Comparison of ENCODE assay signal across 12 cellular contexts in the genomic region with DNA sequence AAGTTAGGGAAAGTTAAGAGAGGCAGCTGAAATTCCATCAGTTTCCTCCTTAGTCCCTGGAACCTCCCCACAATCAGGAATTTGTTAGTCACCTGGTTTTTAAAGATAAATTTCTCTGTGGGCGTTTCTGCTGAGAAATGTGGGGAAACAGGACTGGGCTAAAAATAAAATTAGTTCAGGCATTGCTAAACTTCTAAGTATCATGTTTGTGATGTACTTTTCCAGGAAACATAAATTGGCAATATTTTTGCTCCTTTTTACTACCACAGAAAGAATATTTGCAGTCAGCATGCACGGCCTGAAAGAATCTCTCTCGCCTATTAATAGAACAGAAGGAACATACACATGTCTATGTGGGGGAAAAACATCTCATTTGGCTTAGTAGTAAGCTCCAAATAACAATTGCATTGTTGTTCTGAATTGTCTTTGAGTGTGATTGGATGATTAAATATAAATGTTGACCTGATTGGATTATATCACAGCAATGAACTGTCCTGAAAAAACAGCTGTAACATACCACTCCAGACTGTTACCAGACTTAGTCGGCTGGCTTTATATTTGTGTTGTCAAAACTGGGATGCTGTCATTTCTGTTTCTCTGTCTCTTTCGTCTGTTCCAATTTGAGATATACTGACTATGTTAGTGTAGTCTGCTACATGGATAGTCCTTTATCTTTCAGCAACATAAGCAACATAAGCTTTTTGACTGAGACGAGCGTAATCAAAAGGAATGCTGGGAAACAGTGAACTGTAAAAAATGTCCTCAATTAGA. TPM values are rescaled to one million over a fixed set of nuclear protein-coding genes. Genes with fewer than 3 reads are reported as not detected.
DNase-seq lines count a peak whose midpoint lies in the region; ATAC-seq and TF ChIP-seq lines count a peak whose summit lies in the region.
"Had no signal": no experiment of that assay in that cellular context is flagged by ENCODE, and none has a peak within 500 bp of the region (broad histone marks: within the 10 kb centered on the region; RNA-seq: fewer than 3 reads in every experiment).

No MANE protein-coding gene starts in this region.

- H3K9ac ChIP-seq in rectal smooth muscle tissue (ENCODE audit: low read length) (no peak overlapping the region), colonic mucosa (ENCODE audit: low read depth in 2 of 2, low read length in 2 of 2) (no peak overlapping the region)

- ATAC-seq in left cardiac atrium (peak; percentile 44 to 68), GM18520 (IDR thresholded peaks at IDR 0.05; ENCODE audit: unreplicated experiment) (no peak)
- ATAC-seq: CD8-positive, alpha-beta T cell had no signal

- H3K9me3 ChIP-seq in colonic mucosa = no peaks in the 10 kb centered on the region
- H3K9me3 ChIP-seq: SJSA1 had no signal

- H3K4me3 ChIP-seq in rectal smooth muscle tissue (ENCODE audit: low read length) (no peak overlapping the region), colonic mucosa (no peak overlapping the region)
- H3K4me3 ChIP-seq: SJSA1, skin epidermis had no signal

- H3K36me3 ChIP-seq in rectal smooth muscle tissue (ENCODE audit: control insufficient read depth, insufficient read depth, low read length) (no peaks in the 10 kb centered on the region), colonic mucosa (no peaks in the 10 kb centered on the region)
- H3K36me3 ChIP-seq: SJSA1 had no signal

- H3K27ac ChIP-seq in rectal smooth muscle tissue (ENCODE audit: low read depth, low read length) (peak overlapping the region; percentile 16), colonic mucosa (no peak overlapping the region)
- H3K27ac ChIP-seq: SJSA1 had no signal

- H3K4me1 ChIP-seq in rectal smooth muscle tissue (ENCODE audit: control insufficient read depth, insufficient read depth, low read length) = peaks cover 11% of the 10 kb centered on the region
- H3K4me1 ChIP-seq in colonic mucosa = no peaks in the 10 kb centered on the region

- DNase-seq in EH (ENCODE audit: low read depth) (peak; percentile 64), astrocyte of the hippocampus (ENCODE audit: low read depth, low spot score) (peak; percentile 33), left cardiac atrium (no peak), colonic mucosa (no peak), activated gamma-delta T cell (lab: John Stamatoyannopoulos, UW) (no peak), GM13977 (ENCODE audit: low spot score) (no peak)
- DNase-seq: CD8-positive, alpha-beta T cell; Karpas-422 had no signal

- intact Hi-C loops in left cardiac atrium (cut with DNase I) = no loop called here
- intact Hi-C loops in colonic mucosa (cut with DNase I) = no loop called here

- in situ Hi-C loops in GM13977 (cut with MboI; ENCODE audit: low pct_unique_long_range_greater_than_20kb, low sequenced_read_pairs, unreplicated experiment) = no loop called here

- TF ChIP-seq CTCF in colonic mucosa (IDR thresholded peaks at IDR 0.05) (no peak), GM13977 (IDR thresholded peaks at IDR 0.05; ENCODE audit: extremely low read depth, insufficient read depth, missing control alignments) (no peak)

- no peaks in the 10 kb centered on the region for H3K27me3 ChIP-seq in rectal smooth muscle tissue (ENCODE audit: control insufficient read depth, insufficient read depth, low read length)
- no peaks in the 10 kb centered on the region for H3K27me3 ChIP-seq in colonic mucosa
- H3K27me3 ChIP-seq: SJSA1 had no signal

RNA-seq across cellular contexts. Expression of a gene that starts 12.9 kb away (rescaled TPM):
- total RNA-seq in left cardiac atrium (10 to 100 TPM; 46.2 to 51.6 TPM), colonic mucosa (100 to 1,000 TPM; 133 to 174 TPM)

Comparison
In these comparisons a context has a peak if more than half of its experiments do, and no peak if none do; other contexts are left out.
1. DNase-seq: peak in EH (single experiment) and astrocyte of the hippocampus (single experiment); none in left cardiac atrium (single experiment), colonic mucosa (single experiment), activated gamma-delta T cell (single experiment) and GM13977 (single experiment).